ENCODE assay signal across 24 cellular contexts in the genomic region with DNA sequence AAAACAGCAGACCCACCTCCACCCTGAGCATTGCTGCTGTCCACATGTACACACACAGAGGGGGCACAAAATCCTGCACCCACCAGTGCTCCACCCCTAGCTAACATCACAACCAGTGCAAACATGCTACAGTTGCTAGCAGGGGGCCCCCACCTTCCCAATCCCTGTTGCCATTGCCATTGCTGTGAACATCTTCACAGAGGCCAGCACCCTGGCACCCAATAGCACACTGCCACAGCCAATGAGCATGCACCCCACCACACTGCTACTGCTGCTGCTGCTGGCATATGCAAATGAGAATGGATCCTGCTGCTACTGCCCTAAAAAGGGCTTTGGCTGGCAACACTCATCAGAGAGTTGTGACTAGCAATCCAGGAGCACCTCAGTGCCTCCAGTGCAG.
DNase-seq lines count a peak whose midpoint lies in the region; ATAC-seq, FAIRE-seq and TF ChIP-seq lines count a peak whose summit lies in the region.
"Had no signal": no experiment of that assay in that cellular context is flagged by ENCODE, and none has a peak within 500 bp of the region (broad histone marks: within the 10 kb centered on the region; RNA-seq: fewer than 3 reads in every experiment).

No MANE protein-coding gene starts in this region.

- H3K27me3 Mint-ChIP-seq in GM23338 (ENCODE audit: insufficient read depth, low read depth, poor library complexity), result no peaks in the 10 kb centered on the region

- no peaks in the 10 kb centered on the region for H3K23me2 ChIP-seq in H1 (ENCODE audit: low read depth, low read length)

- H3K9me3 Mint-ChIP-seq in GM23338, result no peaks in the 10 kb centered on the region; the same call in 2 of the 3 replicates

- no peak for TF ChIP-seq EP300 in H1 (IDR thresholded peaks at IDR 0.05; ENCODE audit: borderline replicate concordance in 1 of 2, low read depth in 2 of 2, low read length in 2 of 2)

- no peaks in the 10 kb centered on the region for H3F3A ChIP-seq in GM23338 (replicated peaks; ENCODE audit: low read depth)

- no peaks in the 10 kb centered on the region for H3K27me3 ChIP-seq in GM23338 (ENCODE audit: insufficient read depth)
- H3K27me3 ChIP-seq in H1 (replicated peaks in 1 of 4; ENCODE audit: control insufficient read depth in 3 of 4, extremely low read depth in 1 of 4, insufficient read depth in 3 of 4, low read length in 3 of 4), result no peaks in the 10 kb centered on the region
- H3K27me3 ChIP-seq in neuronal stem cell (ENCODE audit: control insufficient read depth in 3 of 3, insufficient read depth in 3 of 3, low read depth in 1 of 3, low read length in 3 of 3), result no peaks in the 10 kb centered on the region
- H3K27me3 ChIP-seq: BE2C; BLaER1 treated with 17β-estradiol and CSF1 and Interleukin-3, amounts not matched to agents 10 nM and 100 nM had no signal

- no peak for TF ChIP-seq RAD21 in H1 (IDR thresholded peaks at IDR 0.05 in 1 of 2, conservative IDR thresholded peaks at IDR 0.05 in 1 of 2; ENCODE audit: low read depth in 2 of 2, low read length in 2 of 2)

- no peak for FAIRE-seq in H1 (lab: Jason Lieb, UNC)
- FAIRE-seq in urothelium cell line (lab: Jason Lieb, UNC), result peak; percentile 42
- FAIRE-seq: A549, GM12891, GM18507 had no signal

- H3K14ac ChIP-seq in H1 (ENCODE audit: insufficient read length), result no peak overlapping the region
- H3K14ac ChIP-seq in neuronal stem cell (ENCODE audit: low read length), result peak overlapping the region; percentile 38

- no peak overlapping the region for H3K4me3 Mint-ChIP-seq in GM23338
- H3K4me3 Mint-ChIP-seq: CD4-positive, alpha-beta memory T cell had no signal

- CTCF ChIA-PET in H1 (lab: Charles Lee; ENCODE audit: partially characterized antibody), result no interaction called here

- no peaks in the 10 kb centered on the region for H3K36me3 Mint-ChIP-seq in GM23338 (ENCODE audit: low read depth)
- H3K36me3 Mint-ChIP-seq: CD4-positive, alpha-beta memory T cell had no signal

- H2BK12ac ChIP-seq in H1 (ENCODE audit: low read depth, low read length), result no peak overlapping the region
- H2BK12ac ChIP-seq in neuronal stem cell (ENCODE audit: low read length), result no peak overlapping the region

- H3K79me2 ChIP-seq in GM23338 (replicated peaks; ENCODE audit: insufficient read depth) (no peaks in the 10 kb centered on the region), H1 (ENCODE audit: control insufficient read depth in 1 of 2, insufficient read depth in 2 of 2, low read length in 2 of 2) (no peaks in the 10 kb centered on the region)

- no peaks in the 10 kb centered on the region for H3K9me2 ChIP-seq in GM23338 (ENCODE audit: insufficient read depth)

- H2AK5ac ChIP-seq in H1 (ENCODE audit: low read depth, low read length) (no peak overlapping the region), neuronal stem cell (ENCODE audit: low read depth, low read length) (no peak overlapping the region)

- H4K91ac ChIP-seq in H1 (replicated peaks; ENCODE audit: insufficient read length, low read length), result peak overlapping the region; percentile 37
- H4K91ac ChIP-seq in neuronal stem cell (ENCODE audit: low read depth, low read length, poor library complexity), result peak overlapping the region; percentile 22

- no peaks in the 10 kb centered on the region for H3K79me1 ChIP-seq in H1 (ENCODE audit: low read depth, low read length)
- H3K79me1 ChIP-seq in neuronal stem cell (ENCODE audit: low read depth, low read length), result no peaks in the 10 kb centered on the region

- H3K23ac ChIP-seq in H1 (ENCODE audit: insufficient read length) (no peak overlapping the region), neuronal stem cell (ENCODE audit: low read depth, low read length, poor library complexity) (no peak overlapping the region)

- H2BK120ac ChIP-seq in H1 (replicated peaks; ENCODE audit: low read depth, low read length), result no peak overlapping the region
- no peak overlapping the region for H2BK120ac ChIP-seq in neuronal stem cell (ENCODE audit: low read depth, low read length)

- intact Hi-C loops in left ventricle myocardium superior (cut with micrococcal nuclease), result no loop called here

- H4K20me1 ChIP-seq in GM23338 (replicated peaks; ENCODE audit: insufficient read depth), result no peaks in the 10 kb centered on the region
- H4K20me1 ChIP-seq in H1 (replicated peaks in 1 of 2; ENCODE audit: control insufficient read depth in 1 of 2, insufficient read depth in 2 of 2, low read length in 2 of 2), result no peaks in the 10 kb centered on the region
- H4K20me1 ChIP-seq: BLaER1 treated with 17β-estradiol and CSF1 and Interleukin-3, amounts not matched to agents 10 nM and 100 nM had no signal

- H3K9ac ChIP-seq in H1 (replicated peaks in 1 of 4; ENCODE audit: extremely low read depth in 1 of 4, low read depth in 3 of 4, low read length in 3 of 4) (no peak overlapping the region), neuronal stem cell (ENCODE audit: low read depth, low read length, poor library complexity) (no peak overlapping the region)
- H3K9ac ChIP-seq: BLaER1 treated with 17β-estradiol and CSF1 and Interleukin-3, amounts not matched to agents 10 nM and 100 nM had no signal

- H3K4me3 ChIP-seq in GM23338 (no peak overlapping the region), H1 (ENCODE audit: extremely low read depth in 1 of 4, insufficient read depth in 2 of 4, low read depth in 3 of 4, low read length in 4 of 4) (no peak overlapping the region), neuronal stem cell (ENCODE audit: low read length in 2 of 2) (no peak overlapping the region)
- H3K4me3 ChIP-seq: A549; BLaER1 treated with 17β-estradiol and CSF1 and Interleukin-3, amounts not matched to agents 10 nM and 100 nM had no signal

- H3K4me1 Mint-ChIP-seq in GM23338, result no peaks in the 10 kb centered on the region
- H3K4me1 Mint-ChIP-seq: CD4-positive, alpha-beta memory T cell had no signal

- TF ChIP-seq CTCF in GM23338 (conservative IDR thresholded peaks at IDR 0.05; ENCODE audit: low read depth in 2 of 2) (no peak), H1 (IDR thresholded peaks at IDR 0.05; ENCODE audit: control extremely low read depth in 1 of 3, insufficient read depth in 1 of 3, low read depth in 1 of 3, low read length in 3 of 3) (no peak)

- DNase-seq in GM23338 (ENCODE audit: low spot score) (no peak), H1 (ENCODE audit: low read depth in 1 of 2, low spot score in 2 of 2) (no peak), neuronal stem cell (ENCODE audit: low spot score) (no peak), urothelium cell line (ENCODE audit: low spot score) (no peak), NCI-H2029 treated with DMSO at 0.1 percent for 48 hours (lab: John Stamatoyannopoulos, UW) (no peak), left ventricle myocardium superior (no peak), C1 segment of cervical spinal cord (lab: John Stamatoyannopoulos, UW) (no peak)
- DNase-seq: ACHN; AML-193; BE2C; Calu3; CD4-positive, alpha-beta memory T cell; COR-L47; DMS53; DMS79 treated with DMSO at 0.1 percent for 48 hours; GF-D8; GOT3; H7; HCEC 1CT had no signal

- no peak overlapping the region for H2BK20ac ChIP-seq in H1 (ENCODE audit: low read length)

- H3K18ac ChIP-seq in H1 (ENCODE audit: extremely low read depth, low read length), result no peak overlapping the region
- peak overlapping the region; percentile 90 for H3K18ac ChIP-seq in neuronal stem cell (ENCODE audit: low read length)

- no peaks in the 10 kb centered on the region for H3K9me3 ChIP-seq in H1 (ENCODE audit: insufficient read depth in 2 of 2, low read depth in 1 of 2, low read length in 1 of 2)
- no peaks in the 10 kb centered on the region for H3K9me3 ChIP-seq in neuronal stem cell (replicated peaks in 1 of 2; ENCODE audit: control insufficient read depth in 2 of 2, insufficient read depth in 1 of 2, low read depth in 1 of 2, low read length in 2 of 2)
- H3K9me3 ChIP-seq: A549; BE2C; BLaER1 treated with 17β-estradiol and CSF1 and Interleukin-3, amounts not matched to agents 10 nM and 100 nM had no signal

- TF ChIP-seq POLR2A in H1 (IDR thresholded peaks at IDR 0.05; ENCODE audit: control extremely low read depth in 1 of 2, low read depth in 2 of 2, low read length in 2 of 2), result no peak

- H3K4ac ChIP-seq in H1 (replicated peaks; ENCODE audit: insufficient read length, low read depth, low read length) (no peak overlapping the region), neuronal stem cell (ENCODE audit: low read length) (no peak overlapping the region)

- no peak overlapping the region for H4K5ac ChIP-seq in H1 (ENCODE audit: insufficient read length, low read depth, low read length)

- H3K36me3 ChIP-seq in GM23338 (ENCODE audit: insufficient read depth) (no peaks in the 10 kb centered on the region), H1 (ENCODE audit: control insufficient read depth in 2 of 4, insufficient read depth in 4 of 4, low read length in 3 of 4) (no peaks in the 10 kb centered on the region), neuronal stem cell (replicated peaks in 1 of 2; ENCODE audit: control insufficient read depth in 2 of 2, insufficient read depth in 2 of 2, low read length in 2 of 2) (no peaks in the 10 kb centered on the region)
- H3K36me3 ChIP-seq: BE2C; BLaER1 treated with 17β-estradiol and CSF1 and Interleukin-3, amounts not matched to agents 10 nM and 100 nM had no signal

- H3K4me2 ChIP-seq in GM23338, result no peak overlapping the region
- no peak overlapping the region for H3K4me2 ChIP-seq in H1 (ENCODE audit: insufficient read depth in 1 of 2, low read depth in 2 of 2, low read length in 2 of 2)
- H3K4me2 ChIP-seq in neuronal stem cell (ENCODE audit: insufficient read depth, low read length, poor library complexity, severe bottlenecking), result no peak overlapping the region
- H3K4me2 ChIP-seq: A549; BLaER1 treated with 17β-estradiol and CSF1 and Interleukin-3, amounts not matched to agents 10 nM and 100 nM had no signal

- H2BK5ac ChIP-seq in H1 (ENCODE audit: low read depth, low read length) (no peak overlapping the region), neuronal stem cell (ENCODE audit: low read length) (peak overlapping the region; percentile 14)

- H3K27ac ChIP-seq in GM23338 (ENCODE audit: low read depth) (no peak overlapping the region), H1 (ENCODE audit: low read depth, low read length) (no peak overlapping the region), neuronal stem cell (replicated peaks; ENCODE audit: low read length) (no peak overlapping the region)
- H3K27ac ChIP-seq: 22Rv1; A549; BLaER1 treated with 17β-estradiol and CSF1 and Interleukin-3, amounts not matched to agents 10 nM and 100 nM had no signal

- POLR2A ChIA-PET in H1 (lab: Charles Lee; ENCODE audit: partially characterized antibody), result no interaction called here

- ATAC-seq in GM23338 (peak; percentile 48), left ventricle myocardium superior (no peak)
- ATAC-seq: A549 had no signal

- H2BK15ac ChIP-seq in H1 (ENCODE audit: low read length) (no peak overlapping the region), neuronal stem cell (ENCODE audit: low read length) (peak overlapping the region; percentile 47)

- no peak overlapping the region for H3K27ac Mint-ChIP-seq in GM23338
- H3K27ac Mint-ChIP-seq: CD4-positive, alpha-beta memory T cell had no signal

- no peak overlapping the region for H4K8ac ChIP-seq in H1 (ENCODE audit: extremely low read depth, insufficient read depth, low read length)
- H4K8ac ChIP-seq in neuronal stem cell (ENCODE audit: low read depth, low read length), result no peak overlapping the region

- H3K4me1 ChIP-seq in GM23338 (ENCODE audit: insufficient read depth) (no peaks in the 10 kb centered on the region), H1 (replicated peaks in 1 of 4; ENCODE audit: control insufficient read depth in 3 of 4, insufficient read depth in 4 of 4, low read length in 3 of 4) (peaks cover 0 to 5% (median 0%) of the 10 kb centered on the region in 4 experiments; a peak in 1 of 7 replicates), neuronal stem cell (ENCODE audit: control insufficient read depth in 2 of 2, insufficient read depth in 1 of 2, low read depth in 1 of 2, low read length in 2 of 2) (peaks cover 0 to 2% of the 10 kb centered on the region in 2 donors)
- H3K4me1 ChIP-seq: A549; BE2C; BLaER1 treated with 17β-estradiol and CSF1 and Interleukin-3, amounts not matched to agents 10 nM and 100 nM had no signal

- H2AFZ ChIP-seq in GM23338 (no peak overlapping the region), H1 (ENCODE audit: low read length) (0 out of 2 replicates have a peak overlapping the region, but pooled peaks have one; percentile 32), neuronal stem cell (ENCODE audit: low read length) (no peak overlapping the region)

- no peak overlapping the region for H3K56ac ChIP-seq in H1 (replicated peaks; ENCODE audit: insufficient read length, low read depth, low read length)
